ENCODE assay signal across 1 cellular context in genomic region chr16:82671743-82672142, GRCh38.
TF ChIP-seq lines count a peak whose summit lies in the region.

No MANE protein-coding gene starts in this region.

TF ChIP-seq in IMR-90, 13 proteins besides CTCF, POLR2A, EP300 and RAD21:
- TF ChIP-seq CHD1 (IDR thresholded peaks at IDR 0.05; ENCODE audit: low read depth, low read length): no peak
- no peak for TF ChIP-seq BHLHE40 (IDR thresholded peaks at IDR 0.05; ENCODE audit: low read depth, low read length)
